12 cellular contexts compared by ENCODE assay signal in the genomic region with DNA sequence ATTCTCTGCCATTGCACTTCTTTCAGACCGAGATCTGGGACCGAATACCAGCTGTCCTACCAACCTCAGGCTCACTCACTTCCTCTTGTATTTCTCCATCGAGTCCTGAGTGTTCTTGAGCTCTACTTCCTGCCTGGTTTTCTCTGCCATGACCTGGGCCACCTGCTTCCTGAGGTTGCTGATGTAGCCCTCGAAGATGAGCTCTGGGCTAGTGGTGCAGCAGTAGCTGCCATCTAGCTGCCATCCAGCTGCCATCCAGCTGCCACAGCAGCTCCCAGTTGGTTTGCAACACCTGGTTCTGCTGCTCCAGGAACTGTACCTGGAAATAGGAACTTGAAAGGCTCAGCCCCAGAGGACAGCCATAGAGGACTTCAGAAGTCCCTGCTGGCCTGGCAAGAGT. TPM values are rescaled to one million over a fixed set of nuclear protein-coding genes. Genes with fewer than 3 reads are reported as not detected.
DNase-seq lines count a peak whose midpoint lies in the region; TF ChIP-seq lines count a peak whose summit lies in the region.
"Had no signal": no experiment of that assay in that cellular context is flagged by ENCODE, and none has a peak within 500 bp of the region (broad histone marks: within the 10 kb centered on the region; RNA-seq: fewer than 3 reads in every experiment).

No MANE protein-coding gene starts in this region.

- H3K4me1 Mint-ChIP-seq in activated CD4-positive, alpha-beta T cell treated with anti-CD3 and anti-CD28 coated beads, Interleukin-2, amount 10 ng/mL, durations not matched to agents 7 days and 5 days: peaks cover 66% of the 10 kb centered on the region

- no peaks in the 10 kb centered on the region for H3F3A ChIP-seq in MM.1S (ENCODE audit: insufficient read depth, low read length)

- no peaks in the 10 kb centered on the region for H3K36me3 Mint-ChIP-seq in activated CD4-positive, alpha-beta T cell treated with anti-CD3 and anti-CD28 coated beads, Interleukin-2, amount 10 ng/mL, durations not matched to agents 7 days and 5 days (ENCODE audit: low read depth)

- POLR2A ChIA-PET in activated CD4-positive, alpha-beta T cell treated with anti-CD3 and anti-CD28 coated beads, Interleukin-2, amount 10 ng/mL, durations not matched to agents 7 days and 5 days (lab: Charles Lee): no interaction called here

- intact Hi-C loops in spleen (cut with DNase I; ENCODE audit: low total_unique reads) (no loop called here), adrenal gland (cut with DNase I) (no loop called here)

- TF ChIP-seq CTCF in MM.1S (IDR thresholded peaks at IDR 0.05; ENCODE audit: low read length): no peak
- TF ChIP-seq CTCF in VCaP (conservative IDR thresholded peaks at IDR 0.05): no peak
- TF ChIP-seq CTCF in spleen (IDR thresholded peaks at IDR 0.05 in 8 of 11, conservative IDR thresholded peaks at IDR 0.05 in 3 of 11): no peak
- no peak for TF ChIP-seq CTCF in adrenal gland (IDR thresholded peaks at IDR 0.05)
- TF ChIP-seq CTCF in tibial nerve (IDR thresholded peaks at IDR 0.05): no peak

- no peak overlapping the region for H2AFZ ChIP-seq in MM.1S (ENCODE audit: low read length)

- H3K27ac ChIP-seq in MM.1S (ENCODE audit: low read length) (no peak overlapping the region), VCaP (peak overlapping the region; percentile 26; the same call in 1 of the 2 replicates), spleen (no peak overlapping the region), adrenal gland (no peak overlapping the region), tibial nerve (no peak overlapping the region)
- H3K27ac ChIP-seq: vagina had no signal

- H3K4me1 ChIP-seq in MM.1S (ENCODE audit: low read length) (no peaks in the 10 kb centered on the region), spleen (peaks cover 0 to 8% (median 0%) of the 10 kb centered on the region in 6 donors), adrenal gland (replicated peaks in 1 of 2) (no peaks in the 10 kb centered on the region), tibial nerve (no peaks in the 10 kb centered on the region)
- H3K4me1 ChIP-seq: vagina had no signal

- no peak overlapping the region for H3K4me3 ChIP-seq in MM.1S (ENCODE audit: low read length)
- no peak overlapping the region for H3K4me3 ChIP-seq in spleen
- no peak overlapping the region for H3K4me3 ChIP-seq in adrenal gland
- no peak overlapping the region for H3K4me3 ChIP-seq in tibial nerve
- H3K4me3 ChIP-seq: vagina had no signal

- no peaks in the 10 kb centered on the region for H4K20me1 ChIP-seq in MM.1S (ENCODE audit: insufficient read depth, low read length)

- no peak overlapping the region for H3K9ac ChIP-seq in MM.1S (ENCODE audit: low read length)

- no peak for TF ChIP-seq POLR2A in spleen (IDR thresholded peaks at IDR 0.05)
- no peak for TF ChIP-seq POLR2A in adrenal gland (IDR thresholded peaks at IDR 0.05)
- TF ChIP-seq POLR2A in tibial nerve (IDR thresholded peaks at IDR 0.05): no peak

- H3K9me3 ChIP-seq in MM.1S (replicated peaks; ENCODE audit: insufficient read depth, low read length) (no peaks in the 10 kb centered on the region), spleen (no peaks in the 10 kb centered on the region), adrenal gland (replicated peaks in 1 of 3) (no peaks in the 10 kb centered on the region), tibial nerve (no peaks in the 10 kb centered on the region)
- H3K9me3 ChIP-seq: vagina had no signal

- H3K79me2 ChIP-seq in MM.1S (ENCODE audit: low read length): no peaks in the 10 kb centered on the region

- peak overlapping the region; percentile 83 for H3K27ac Mint-ChIP-seq in activated CD4-positive, alpha-beta T cell treated with anti-CD3 and anti-CD28 coated beads, Interleukin-2, amount 10 ng/mL, durations not matched to agents 7 days and 5 days
- H3K27ac Mint-ChIP-seq: progenitor cell of endocrine pancreas had no signal

- DNase-seq in activated CD4-positive, alpha-beta T cell treated with anti-CD3 and anti-CD28 coated beads, Interleukin-2, amount 10 ng/mL, durations not matched to agents 7 days and 5 days: peak; percentile 54
- DNase-seq in activated CD4-positive, alpha-beta T cell treated with anti-CD3 and anti-CD28 coated beads for 4 hours: no peak
- peak; percentile 48 for DNase-seq in MM.1S
- peak; percentile 58 for DNase-seq in spleen
- DNase-seq in adrenal gland: no peak
- no peak for DNase-seq in tibial nerve (ENCODE audit: low spot score in 2 of 2)
- no peak for DNase-seq in hippocampal formation (lab: John Stamatoyannopoulos, UW)
- DNase-seq: EL, Karpas-422 had no signal

- H3K27me3 Mint-ChIP-seq in activated CD4-positive, alpha-beta T cell treated with anti-CD3 and anti-CD28 coated beads, Interleukin-2, amount 10 ng/mL, durations not matched to agents 7 days and 5 days: peaks cover 2% of the 10 kb centered on the region

- H3K36me3 ChIP-seq in MM.1S (replicated peaks; ENCODE audit: insufficient read depth, low read length) (no peaks in the 10 kb centered on the region), spleen (no peaks in the 10 kb centered on the region), adrenal gland (replicated peaks in 1 of 2) (no peaks in the 10 kb centered on the region), tibial nerve (no peaks in the 10 kb centered on the region)
- H3K36me3 ChIP-seq: vagina had no signal

- no peak overlapping the region for H3K4me3 Mint-ChIP-seq in activated CD4-positive, alpha-beta T cell treated with anti-CD3 and anti-CD28 coated beads, Interleukin-2, amount 10 ng/mL, durations not matched to agents 7 days and 5 days

- WGBS in spleen, 5 donors: 8 to 23% (median 9%) methylated on average over 4 of the region's 4 CpGs
- 55 to 75% (median 63%) methylated on average over 3 to 4 of the region's 4 CpGs for WGBS in adrenal gland, 4 donors
- WGBS in tibial nerve, 2 donors: 59 to 69% methylated on average over 4 of the region's 4 CpGs

- peaks cover 2% of the 10 kb centered on the region for H3K9me3 Mint-ChIP-seq in activated CD4-positive, alpha-beta T cell treated with anti-CD3 and anti-CD28 coated beads, Interleukin-2, amount 10 ng/mL, durations not matched to agents 7 days and 5 days

- H3K4me2 ChIP-seq in MM.1S (ENCODE audit: low read depth, low read length): no peak overlapping the region

- H3K9me2 ChIP-seq in MM.1S (replicated peaks; ENCODE audit: insufficient read depth, low read length): no peaks in the 10 kb centered on the region

- H3K27me3 ChIP-seq in MM.1S (replicated peaks; ENCODE audit: insufficient read depth, low read length) (0 out of 2 replicates have a peak, but pooled peaks cover 8% of the 10 kb centered on the region), spleen (replicated peaks in 1 of 7) (peaks cover 0 to 26% (median 0%) of the 10 kb centered on the region in 7 donors), adrenal gland (peaks cover 6% of the 10 kb centered on the region), tibial nerve (no peaks in the 10 kb centered on the region)
- H3K27me3 ChIP-seq: vagina had no signal

- no peak for TF ChIP-seq EP300 in tibial nerve (IDR thresholded peaks at IDR 0.05)

- CTCF ChIA-PET in activated CD4-positive, alpha-beta T cell treated with anti-CD3 and anti-CD28 coated beads, Interleukin-2, amount 10 ng/mL, durations not matched to agents 7 days and 5 days (lab: Charles Lee): interaction anchor here (1.0 to 1.4 kb wide), 4 partner anchors 14 to 46 kb away, joined by 3 read pairs; no protein-coding TSS in a partner anchor

RNA-seq across cellular contexts. Expression of a gene that starts 15.0 kb away (rescaled TPM):
- 1 to 10 TPM; 8.2 to 8.6 TPM for total RNA-seq in activated CD4-positive, alpha-beta T cell treated with anti-CD3 and anti-CD28 coated beads, Interleukin-2, amount 10 ng/mL, durations not matched to agents 7 days and 5 days
- total RNA-seq in spleen: 1 to 10 TPM in 3 of 7 donors, under 1 TPM in 4; 0.13 to 1.4 (median 0.59) TPM
- under 1 TPM; 0.04 to 0.20 (median 0.16) TPM for polyA plus RNA-seq in spleen
- under 1 TPM in 1 of 8 donors, not detected in 7; 0.18 TPM for total RNA-seq in adrenal gland
- polyA plus RNA-seq in adrenal gland: under 1 TPM in 1 of 3 donors, not detected in 2; 0.64 TPM
- not detected for total RNA-seq in tibial nerve
- total RNA-seq: progenitor cell of endocrine pancreas, vagina had no signal

RNA-seq across cellular contexts. Expression of a gene that starts 18.6 kb away (rescaled TPM):
- total RNA-seq in activated CD4-positive, alpha-beta T cell treated with anti-CD3 and anti-CD28 coated beads, Interleukin-2, amount 10 ng/mL, durations not matched to agents 7 days and 5 days: under 1 TPM; 0.10 TPM
- under 1 TPM in 3 of 7 donors, not detected in 4; 0.13 to 0.52 (median 0.26) TPM for total RNA-seq in spleen
- under 1 TPM; 0.07 to 0.45 (median 0.42) TPM for polyA plus RNA-seq in spleen
- total RNA-seq in adrenal gland: not detected
- under 1 TPM in 1 of 3 donors, not detected in 2; 0.16 TPM for polyA plus RNA-seq in adrenal gland
- not detected for total RNA-seq in tibial nerve
- total RNA-seq: progenitor cell of endocrine pancreas had no signal

RNA-seq across cellular contexts. Expression of a gene that starts 32.1 kb away (rescaled TPM):
- total RNA-seq in activated CD4-positive, alpha-beta T cell treated with anti-CD3 and anti-CD28 coated beads, Interleukin-2, amount 10 ng/mL, durations not matched to agents 7 days and 5 days: 10 to 100 TPM; 12.3 to 13.0 TPM
- total RNA-seq in spleen: 1 to 10 TPM in 2 of 7 donors, under 1 TPM in 4, not detected in 1; 0.52 to 2.2 (median 0.78) TPM
- polyA plus RNA-seq in spleen: 1 to 10 TPM in 2 of 3 donors, under 1 TPM in 1; 0.86 to 1.7 (median 1.4) TPM
- total RNA-seq in adrenal gland: under 1 TPM in 1 of 8 donors, not detected in 7; 0.14 TPM
- 1 to 10 TPM in 1 of 3 donors, not detected in 2; 2.7 TPM for polyA plus RNA-seq in adrenal gland
- total RNA-seq in tibial nerve: not detected
- total RNA-seq: progenitor cell of endocrine pancreas, vagina had no signal

RNA-seq across cellular contexts. Expression of a gene that starts 46.8 kb away (rescaled TPM):
- total RNA-seq in activated CD4-positive, alpha-beta T cell treated with anti-CD3 and anti-CD28 coated beads, Interleukin-2, amount 10 ng/mL, durations not matched to agents 7 days and 5 days: under 1 TPM; 0.33 to 0.60 TPM
- total RNA-seq in spleen (1 to 10 TPM in 2 of 7 donors, under 1 TPM in 3, not detected in 2; 0.58 to 2.4 (median 0.68) TPM), adrenal gland (under 1 TPM in 1 of 8 donors, not detected in 7; 0.08 TPM), tibial nerve (not detected)
- polyA plus RNA-seq in spleen (under 1 TPM in 1 of 3 donors, not detected in 2; 0.05 TPM), adrenal gland (not detected)
- total RNA-seq: progenitor cell of endocrine pancreas had no signal

RNA-seq across cellular contexts. Expression of a gene that starts 59.7 kb away (rescaled TPM):
- under 1 TPM; 0.15 TPM for total RNA-seq in activated CD4-positive, alpha-beta T cell treated with anti-CD3 and anti-CD28 coated beads, Interleukin-2, amount 10 ng/mL, durations not matched to agents 7 days and 5 days
- not detected for total RNA-seq in spleen
- not detected for polyA plus RNA-seq in spleen
- total RNA-seq in adrenal gland: not detected
- polyA plus RNA-seq in adrenal gland: not detected
- total RNA-seq in tibial nerve: not detected
- total RNA-seq: progenitor cell of endocrine pancreas, vagina had no signal

Comparison
In these comparisons a context has a peak if more than half of its experiments do, and no peak if none do; other contexts are left out.
1. DNase-seq: peak in activated CD4-positive, alpha-beta T cell treated with anti-CD3 and anti-CD28 coated beads, Interleukin-2, amount 10 ng/mL, durations not matched to agents 7 days and 5 days (single experiment), MM.1S (single experiment) and spleen (single experiment); none in activated CD4-positive, alpha-beta T cell treated with anti-CD3 and anti-CD28 coated beads for 4 hours (0 of 2), adrenal gland (0 of 7), tibial nerve (0 of 2) and hippocampal formation (0 of 2).
2. RNA of a gene that starts 32.1 kb away (total RNA-seq): 12.3 to 13.0 TPM in activated CD4-positive, alpha-beta T cell treated with anti-CD3 and anti-CD28 coated beads, Interleukin-2, amount 10 ng/mL, durations not matched to agents 7 days and 5 days; 0.52 to 2.2 TPM in spleen, 0.14 TPM in adrenal gland and not detected in tibial nerve; every median in the first group is over 4 times any median in the second.